In the genomic region with DNA sequence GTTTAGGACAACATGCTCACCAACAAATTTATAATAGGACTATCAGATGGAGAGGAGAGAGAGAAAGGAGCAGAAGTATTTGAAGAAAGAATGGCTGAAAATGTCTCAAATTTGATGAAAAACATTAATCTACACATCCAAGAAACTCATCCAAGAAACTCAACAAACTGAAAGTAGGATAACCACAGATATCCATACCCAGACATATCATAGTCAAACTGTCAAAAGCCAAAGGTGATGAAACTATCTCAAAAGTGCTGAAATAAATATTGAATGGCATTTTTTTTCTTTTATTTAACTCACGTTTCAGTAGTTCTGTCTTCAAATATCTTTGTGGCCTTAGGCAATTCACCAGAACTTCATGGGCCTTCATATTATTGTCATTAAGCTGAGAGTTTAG, we compare ENCODE assay signal across 6 cellular contexts.
"Had no signal": no experiment of that assay in that cellular context is flagged by ENCODE, and none has a peak within 500 bp of the region (broad histone marks: within the 10 kb centered on the region; RNA-seq: fewer than 3 reads in every experiment).

No MANE protein-coding gene starts in this region.

- DNase-seq: H9, HCEC 1CT, HFFc6, IMR-90, KBM-7 had no signal

- H3K4me3 Mint-ChIP-seq: GM23338, H9, HFFc6 had no signal

- H3K4me1 Mint-ChIP-seq: GM23338, H9 had no signal

- ATAC-seq: GM23338 had no signal

- H3K4me3 ChIP-seq: GM23338 had no signal

- H3K27ac Mint-ChIP-seq: GM23338, H9, HFFc6 had no signal
